18 cellular contexts compared by ENCODE assay signal in genomic region chr3:57600195-57600594, GRCh38. TPM values are rescaled to one million over a fixed set of nuclear protein-coding genes. Genes with fewer than 3 reads are reported as not detected.
DNase-seq lines count a peak whose midpoint lies in the region; ATAC-seq and TF ChIP-seq lines count a peak whose summit lies in the region.
"Had no signal": no experiment of that assay in that cellular context is flagged by ENCODE, and none has a peak within 500 bp of the region (broad histone marks: within the 10 kb centered on the region; RNA-seq: fewer than 3 reads in every experiment).

No MANE protein-coding gene starts in this region.

- H3K4me1 ChIP-seq in naive thymus-derived CD4-positive, alpha-beta T cell (ENCODE audit: control insufficient read depth in 2 of 2, insufficient read depth in 2 of 2, low read length in 2 of 2): peaks cover 17 to 20% of the 10 kb centered on the region in 2 donors
- peaks cover 7% of the 10 kb centered on the region; the same call in 1 of the 2 replicates for H3K4me1 ChIP-seq in PC-9 (replicated peaks; ENCODE audit: insufficient read depth)

- no peak overlapping the region for H2AFZ ChIP-seq in PC-9

- no peaks in the 10 kb centered on the region for H3K9me3 ChIP-seq in naive thymus-derived CD4-positive, alpha-beta T cell (ENCODE audit: control insufficient read depth in 2 of 3, low read length in 3 of 3)
- H3K9me3 ChIP-seq in PC-9 (ENCODE audit: insufficient read depth, low read depth): no peaks in the 10 kb centered on the region

- DNase-seq in activated CD4-positive, alpha-beta T cell treated with anti-CD3 and anti-CD28 coated beads, Interleukin-2, amount 10 ng/mL, durations not matched to agents 24 days and 14 days: no peak
- no peak for DNase-seq in activated CD4-positive, alpha-beta T cell treated with anti-CD3 and anti-CD28 coated beads, Interleukin-2, amount 50 U/mL, for 4 hours
- DNase-seq in activated naive CD8-positive, alpha-beta T cell treated with anti-CD3 and anti-CD28 coated beads for 36 hours: no peak
- no peak for DNase-seq in activated T-helper 1 cell treated with anti-CD3 and anti-CD28 coated beads, Interleukin-12 subunit alpha, Interleukin-12 subunit beta, Interleukin-2, Interleukin-4 antibody, amounts not matched to agents 30 ng/mL and 10 ng/mL and 1 ng/mL, durations not matched to agents 14 hours and 24 hours and 36 hours (ENCODE audit: low spot score)
- no peak for DNase-seq in naive thymus-derived CD4-positive, alpha-beta T cell
- DNase-seq in PC-9: no peak
- DNase-seq: Calu3; H9; Kasumi-1; NCI-H1105 treated with DMSO at 0.1 percent for 48 hours; NCI-H187; NCI-H69; NK-92 treated with Interleukin-12 subunit alpha and Interleukin-12 subunit beta, amount 100 ng/mL, for 24 hours had no signal

- BruUV-seq in PC-9 (replicated peaks; lab: Mats Ljungman, UMichigan): no TSS peak

- H3K36me3 ChIP-seq in naive thymus-derived CD4-positive, alpha-beta T cell (ENCODE audit: control insufficient read depth in 2 of 3, insufficient read depth in 3 of 3, low read length in 3 of 3): peaks cover 0 to 5% (median 0%) of the 10 kb centered on the region in 3 experiments
- peaks cover 4% of the 10 kb centered on the region; the same call in 1 of the 2 replicates for H3K36me3 ChIP-seq in PC-9 (ENCODE audit: low read depth)

- no peak for ATAC-seq in naive thymus-derived CD4-positive, alpha-beta T cell
- no peak for ATAC-seq in HG03457 (IDR thresholded peaks at IDR 0.05; ENCODE audit: unreplicated experiment)
- ATAC-seq: GM12878 had no signal

- peaks cover 37% of the 10 kb centered on the region for H3K36me3 Mint-ChIP-seq in activated CD4-positive, alpha-beta T cell treated with anti-CD3 and anti-CD28 coated beads, Interleukin-2, amount 10 ng/mL, durations not matched to agents 24 days and 14 days (ENCODE audit: low read depth)
- H3K36me3 Mint-ChIP-seq in activated naive CD8-positive, alpha-beta T cell: peaks cover 12% of the 10 kb centered on the region
- peaks cover 31% of the 10 kb centered on the region for H3K36me3 Mint-ChIP-seq in activated naive CD8-positive, alpha-beta T cell treated with anti-CD3 and anti-CD28 coated beads for 36 hours
- peaks cover 20% of the 10 kb centered on the region for H3K36me3 Mint-ChIP-seq in activated T-helper 1 cell treated with anti-CD3 and anti-CD28 coated beads, Interleukin-12 subunit alpha, Interleukin-12 subunit beta, Interleukin-2, Interleukin-4 antibody, amounts not matched to agents 30 ng/mL and 10 ng/mL and 1 ng/mL, durations not matched to agents 14 hours and 24 hours and 36 hours (ENCODE audit: low read depth)
- H3K36me3 Mint-ChIP-seq in naive thymus-derived CD4-positive, alpha-beta T cell: peaks cover 0 to 19% (median 11%) of the 10 kb centered on the region in 5 donors

- H3K27ac Mint-ChIP-seq in activated CD4-positive, alpha-beta T cell treated with anti-CD3 and anti-CD28 coated beads, Interleukin-2, amount 10 ng/mL, durations not matched to agents 24 days and 14 days: peak overlapping the region; percentile 69
- H3K27ac Mint-ChIP-seq in activated naive CD8-positive, alpha-beta T cell: peak overlapping the region; percentile 3
- no peak overlapping the region for H3K27ac Mint-ChIP-seq in activated naive CD8-positive, alpha-beta T cell treated with anti-CD3 and anti-CD28 coated beads for 36 hours
- peak overlapping the region; percentile 61 for H3K27ac Mint-ChIP-seq in activated T-helper 1 cell treated with anti-CD3 and anti-CD28 coated beads, Interleukin-12 subunit alpha, Interleukin-12 subunit beta, Interleukin-2, Interleukin-4 antibody, amounts not matched to agents 30 ng/mL and 10 ng/mL and 1 ng/mL, durations not matched to agents 14 hours and 24 hours and 36 hours
- H3K27ac Mint-ChIP-seq in naive thymus-derived CD4-positive, alpha-beta T cell: peak overlapping the region in 6 of 9 donors; percentile 23 to 95 (median 62)

- H3K4me1 Mint-ChIP-seq in activated CD4-positive, alpha-beta T cell treated with anti-CD3 and anti-CD28 coated beads, Interleukin-2, amount 10 ng/mL, durations not matched to agents 24 days and 14 days: peaks cover 13% of the 10 kb centered on the region
- peaks cover 21% of the 10 kb centered on the region for H3K4me1 Mint-ChIP-seq in activated naive CD8-positive, alpha-beta T cell (ENCODE audit: low read depth)
- peaks cover 14% of the 10 kb centered on the region for H3K4me1 Mint-ChIP-seq in activated naive CD8-positive, alpha-beta T cell treated with anti-CD3 and anti-CD28 coated beads for 36 hours
- peaks cover 21% of the 10 kb centered on the region for H3K4me1 Mint-ChIP-seq in activated T-helper 1 cell treated with anti-CD3 and anti-CD28 coated beads, Interleukin-12 subunit alpha, Interleukin-12 subunit beta, Interleukin-2, Interleukin-4 antibody, amounts not matched to agents 30 ng/mL and 10 ng/mL and 1 ng/mL, durations not matched to agents 14 hours and 24 hours and 36 hours (ENCODE audit: low read depth)
- H3K4me1 Mint-ChIP-seq in naive thymus-derived CD4-positive, alpha-beta T cell: peaks cover 16 to 36% (median 27%) of the 10 kb centered on the region in 7 donors

- H3K4me3 Mint-ChIP-seq in activated CD4-positive, alpha-beta T cell treated with anti-CD3 and anti-CD28 coated beads, Interleukin-2, amount 10 ng/mL, durations not matched to agents 24 days and 14 days: no peak overlapping the region
- no peak overlapping the region for H3K4me3 Mint-ChIP-seq in activated naive CD8-positive, alpha-beta T cell
- no peak overlapping the region for H3K4me3 Mint-ChIP-seq in activated naive CD8-positive, alpha-beta T cell treated with anti-CD3 and anti-CD28 coated beads for 36 hours
- H3K4me3 Mint-ChIP-seq in activated T-helper 1 cell treated with anti-CD3 and anti-CD28 coated beads, Interleukin-12 subunit alpha, Interleukin-12 subunit beta, Interleukin-2, Interleukin-4 antibody, amounts not matched to agents 30 ng/mL and 10 ng/mL and 1 ng/mL, durations not matched to agents 14 hours and 24 hours and 36 hours: no peak overlapping the region
- H3K4me3 Mint-ChIP-seq in naive thymus-derived CD4-positive, alpha-beta T cell: peak overlapping the region in 2 of 10 donors; percentile 23 to 35

- H3K79me2 ChIP-seq in PC-9 (ENCODE audit: low read depth): peaks cover 34% of the 10 kb centered on the region

- intact Hi-C loops in activated CD4-positive, alpha-beta T cell treated with anti-CD3 and anti-CD28 coated beads, Interleukin-2, amount 10 ng/mL, durations not matched to agents 24 days and 14 days (cut with micrococcal nuclease): no loop called here
- intact Hi-C loops in activated T-helper 1 cell treated with anti-CD3 and anti-CD28 coated beads, Interleukin-12 subunit alpha, Interleukin-12 subunit beta, Interleukin-2, Interleukin-4 antibody, amounts not matched to agents 30 ng/mL and 10 ng/mL and 1 ng/mL, durations not matched to agents 14 hours and 24 hours and 36 hours (cut with micrococcal nuclease): no loop called here
- intact Hi-C loops in naive thymus-derived CD4-positive, alpha-beta T cell (cut with micrococcal nuclease): no loop called here
- intact Hi-C loops in PC-9 (cut with micrococcal nuclease; ENCODE audit: unreplicated experiment): no loop called here

- POLR2A ChIA-PET in naive thymus-derived CD4-positive, alpha-beta T cell (lab: Charles Lee): interaction anchor here (0.6 to 1.8 kb wide), 2 partner anchors 44 to 113 kb away, joined by 3 to 7 read pairs; partner anchors contain the start of gene PDE12
- POLR2A ChIA-PET in PC-9 (lab: Charles Lee; ENCODE audit: unreplicated experiment): no interaction called here

- no peak overlapping the region for H3K4me3 ChIP-seq in naive thymus-derived CD4-positive, alpha-beta T cell (ENCODE audit: low read length)
- H3K4me3 ChIP-seq in PC-9: no peak overlapping the region
- H3K4me3 ChIP-seq: BLaER1 treated with 17β-estradiol and CSF1 and Interleukin-3, amounts not matched to agents 10 nM and 100 nM; GM12878 had no signal

- H3K27me3 Mint-ChIP-seq in activated CD4-positive, alpha-beta T cell treated with anti-CD3 and anti-CD28 coated beads, Interleukin-2, amount 10 ng/mL, durations not matched to agents 24 days and 14 days: no peaks in the 10 kb centered on the region
- no peaks in the 10 kb centered on the region for H3K27me3 Mint-ChIP-seq in activated naive CD8-positive, alpha-beta T cell
- H3K27me3 Mint-ChIP-seq in activated naive CD8-positive, alpha-beta T cell treated with anti-CD3 and anti-CD28 coated beads for 36 hours: no peaks in the 10 kb centered on the region
- H3K27me3 Mint-ChIP-seq in activated T-helper 1 cell treated with anti-CD3 and anti-CD28 coated beads, Interleukin-12 subunit alpha, Interleukin-12 subunit beta, Interleukin-2, Interleukin-4 antibody, amounts not matched to agents 30 ng/mL and 10 ng/mL and 1 ng/mL, durations not matched to agents 14 hours and 24 hours and 36 hours (ENCODE audit: insufficient read depth): no peaks in the 10 kb centered on the region
- H3K27me3 Mint-ChIP-seq in naive thymus-derived CD4-positive, alpha-beta T cell: no peaks in the 10 kb centered on the region

- peaks cover 11% of the 10 kb centered on the region for H4K20me1 ChIP-seq in PC-9 (ENCODE audit: insufficient read depth)

- TF ChIP-seq CTCF in PC-9 (conservative IDR thresholded peaks at IDR 0.05): no peak

- H3K9me2 ChIP-seq in PC-9 (ENCODE audit: insufficient read depth): no peaks in the 10 kb centered on the region

- peaks cover 4% of the 10 kb centered on the region for H3K9me3 Mint-ChIP-seq in activated CD4-positive, alpha-beta T cell treated with anti-CD3 and anti-CD28 coated beads, Interleukin-2, amount 10 ng/mL, durations not matched to agents 24 days and 14 days
- no peaks in the 10 kb centered on the region for H3K9me3 Mint-ChIP-seq in activated naive CD8-positive, alpha-beta T cell (ENCODE audit: low read depth)
- H3K9me3 Mint-ChIP-seq in activated naive CD8-positive, alpha-beta T cell treated with anti-CD3 and anti-CD28 coated beads for 36 hours: no peaks in the 10 kb centered on the region
- peaks cover 5% of the 10 kb centered on the region for H3K9me3 Mint-ChIP-seq in activated T-helper 1 cell treated with anti-CD3 and anti-CD28 coated beads, Interleukin-12 subunit alpha, Interleukin-12 subunit beta, Interleukin-2, Interleukin-4 antibody, amounts not matched to agents 30 ng/mL and 10 ng/mL and 1 ng/mL, durations not matched to agents 14 hours and 24 hours and 36 hours
- H3K9me3 Mint-ChIP-seq in naive thymus-derived CD4-positive, alpha-beta T cell: peaks cover 0 to 8% (median 0%) of the 10 kb centered on the region in 11 donors

- no peak overlapping the region for H3K4me2 ChIP-seq in PC-9

- CTCF ChIA-PET in naive thymus-derived CD4-positive, alpha-beta T cell (lab: Charles Lee): interaction anchor here (0.6 kb wide), 2 partner anchors 33 to 599 kb away, joined by 3 read pairs; no protein-coding TSS in a partner anchor
- CTCF ChIA-PET in PC-9 (lab: Charles Lee): interaction anchor here (0.6 kb wide), 2 partner anchors 34 to 225 kb away, joined by 9 to 19 read pairs; no protein-coding TSS in a partner anchor

- no peak overlapping the region for H3K27ac ChIP-seq in naive thymus-derived CD4-positive, alpha-beta T cell (ENCODE audit: low read depth, low read length)
- no peak overlapping the region for H3K27ac ChIP-seq in PC-9

- H3F3A ChIP-seq in PC-9 (ENCODE audit: insufficient read depth, low read depth): peaks cover 39% of the 10 kb centered on the region

- H3K27me3 ChIP-seq in naive thymus-derived CD4-positive, alpha-beta T cell (ENCODE audit: control insufficient read depth in 2 of 2, insufficient read depth in 2 of 2, low read length in 2 of 2): no peaks in the 10 kb centered on the region
- H3K27me3 ChIP-seq in PC-9 (ENCODE audit: insufficient read depth, low read depth): no peaks in the 10 kb centered on the region
- H3K27me3 ChIP-seq: BLaER1 treated with 17β-estradiol and CSF1 and Interleukin-3, amounts not matched to agents 10 nM and 100 nM had no signal

RNA-seq across cellular contexts. Expression of gene ARF4, which starts 3.1 kb away (rescaled TPM):
- 84.4 and 91.4 TPM in 2 replicates for total RNA-seq in activated CD4-positive, alpha-beta T cell treated with anti-CD3 and anti-CD28 coated beads, Interleukin-2, amount 10 ng/mL, durations not matched to agents 24 days and 14 days
- total RNA-seq in activated naive CD8-positive, alpha-beta T cell treated with anti-CD3 and anti-CD28 coated beads for 36 hours: 10 to 100 TPM; 67.4 to 67.8 TPM
- total RNA-seq in activated T-helper 1 cell treated with anti-CD3 and anti-CD28 coated beads, Interleukin-12 subunit alpha, Interleukin-12 subunit beta, Interleukin-2, Interleukin-4 antibody, amounts not matched to agents 30 ng/mL and 10 ng/mL and 1 ng/mL, durations not matched to agents 14 hours and 24 hours and 36 hours: 93.2 and 97.0 TPM in 2 replicates
- 10 to 100 TPM; 50.9 to 85.5 (median 57.5) TPM for total RNA-seq in naive thymus-derived CD4-positive, alpha-beta T cell
- 100 to 1,000 TPM; 128 to 130 TPM for polyA plus RNA-seq in naive thymus-derived CD4-positive, alpha-beta T cell
- total RNA-seq in PC-9 (2021): 132 and 182 TPM in 2 replicates

RNA-seq across cellular contexts. Expression of gene PDE12, which starts 44.1 kb away (rescaled TPM):
- total RNA-seq in activated CD4-positive, alpha-beta T cell treated with anti-CD3 and anti-CD28 coated beads, Interleukin-2, amount 10 ng/mL, durations not matched to agents 24 days and 14 days: 34.4 TPM in 2 replicates
- total RNA-seq in activated naive CD8-positive, alpha-beta T cell treated with anti-CD3 and anti-CD28 coated beads for 36 hours: 10 to 100 TPM; 30.8 to 31.0 TPM
- 34.7 and 34.9 TPM in 2 replicates for total RNA-seq in activated T-helper 1 cell treated with anti-CD3 and anti-CD28 coated beads, Interleukin-12 subunit alpha, Interleukin-12 subunit beta, Interleukin-2, Interleukin-4 antibody, amounts not matched to agents 30 ng/mL and 10 ng/mL and 1 ng/mL, durations not matched to agents 14 hours and 24 hours and 36 hours
- total RNA-seq in naive thymus-derived CD4-positive, alpha-beta T cell: 10 to 100 TPM; 24.0 to 35.5 (median 27.8) TPM
- 10 to 100 TPM; 15.1 to 24.5 TPM for polyA plus RNA-seq in naive thymus-derived CD4-positive, alpha-beta T cell
- total RNA-seq in PC-9 (2021): 14.3 and 16.6 TPM in 2 replicates

RNA-seq across cellular contexts. Expression of gene DNAH12, which starts 56.1 kb away (rescaled TPM):
- total RNA-seq in activated CD4-positive, alpha-beta T cell treated with anti-CD3 and anti-CD28 coated beads, Interleukin-2, amount 10 ng/mL, durations not matched to agents 24 days and 14 days: not detected in 2 replicates
- under 1 TPM in 1 of 2 experiments, not detected in 1; 0.08 TPM for total RNA-seq in activated naive CD8-positive, alpha-beta T cell treated with anti-CD3 and anti-CD28 coated beads for 36 hours
- 0.17 TPM in 1 of 2 replicates, not detected in the other for total RNA-seq in activated T-helper 1 cell treated with anti-CD3 and anti-CD28 coated beads, Interleukin-12 subunit alpha, Interleukin-12 subunit beta, Interleukin-2, Interleukin-4 antibody, amounts not matched to agents 30 ng/mL and 10 ng/mL and 1 ng/mL, durations not matched to agents 14 hours and 24 hours and 36 hours
- total RNA-seq in naive thymus-derived CD4-positive, alpha-beta T cell: under 1 TPM; 0.05 to 0.51 (median 0.19) TPM
- polyA plus RNA-seq in naive thymus-derived CD4-positive, alpha-beta T cell: not detected
- 0.10 and 0.22 TPM in 2 replicates for total RNA-seq in PC-9 (2021)
- total RNA-seq: A172, H9 had no signal
